8 cellular contexts compared by ENCODE assay signal in genomic region chr6:31666337-31666960, GRCh38. TPM values are rescaled to one million over a fixed set of nuclear protein-coding genes. Genes with fewer than 3 reads are reported as not detected.
A peak's percentile ranks its signal among the peaks of the same experiment; 100 is the strongest.
DNase-seq lines count a peak whose midpoint lies in the region; ATAC-seq and TF ChIP-seq lines count a peak whose summit lies in the region.

No MANE protein-coding gene starts in this region.

- H3K9me3 Mint-ChIP-seq in T-helper 1 cell treated with Interleukin-12 subunit alpha and Interleukin-12 subunit beta and Interleukin-4 antibody, amounts not matched to agents 30 μg/mL and 1 μg/mL, for 36 hours = no peaks in the 10 kb centered on the region
- H3K9me3 Mint-ChIP-seq in activated naive CD4-positive, alpha-beta T cell treated with anti-CD3 and anti-CD28 coated beads, Interleukin-2, amount 50 U/mL, for 72 hours = no peaks in the 10 kb centered on the region

- no peak for TF ChIP-seq EP300 in suprapubic skin (IDR thresholded peaks at IDR 0.05)

- peaks cover 51% of the 10 kb centered on the region for H3K4me1 ChIP-seq in suprapubic skin

- H3K36me3 ChIP-seq in suprapubic skin = peaks cover 50% of the 10 kb centered on the region

- TF ChIP-seq POLR2A in suprapubic skin (IDR thresholded peaks at IDR 0.05) = no peak

- no peaks in the 10 kb centered on the region for H3K27me3 Mint-ChIP-seq in T-helper 1 cell treated with Interleukin-12 subunit alpha and Interleukin-12 subunit beta and Interleukin-4 antibody, amounts not matched to agents 30 μg/mL and 1 μg/mL, for 36 hours (ENCODE audit: low read depth)

- peak overlapping the region; percentile 98 for H3K27ac ChIP-seq in suprapubic skin

- TF ChIP-seq CTCF in suprapubic skin (IDR thresholded peaks at IDR 0.05) = no peak

- peak overlapping the region; percentile 84 for H3K4me3 ChIP-seq in suprapubic skin

- H3K9me3 ChIP-seq in suprapubic skin = no peaks in the 10 kb centered on the region

- H3K27me3 ChIP-seq in suprapubic skin = no peaks in the 10 kb centered on the region

- peak overlapping the region; percentile 95 for H3K27ac Mint-ChIP-seq in T-helper 1 cell treated with Interleukin-12 subunit alpha and Interleukin-12 subunit beta and Interleukin-4 antibody, amounts not matched to agents 30 μg/mL and 1 μg/mL, for 36 hours
- peak overlapping the region; percentile 94 to 99 for H3K27ac Mint-ChIP-seq in activated naive CD4-positive, alpha-beta T cell treated with anti-CD3 and anti-CD28 coated beads, Interleukin-2, amount 50 U/mL, for 72 hours

- no peak for DNase-seq in T-helper 1 cell
- DNase-seq in activated naive CD4-positive, alpha-beta T cell treated with anti-CD3 and anti-CD28 coated beads, Interleukin-2, amount 50 U/mL, for 72 hours (ENCODE audit: low spot score in 2 of 2) = no peak
- peak; percentile 51 for DNase-seq in iris pigment epithelial cell (ENCODE audit: low read depth)
- DNase-seq in suprapubic skin (ENCODE audit: low spot score in 2 of 2) = no peak
- DNase-seq in amniotic stem cell (lab: John Stamatoyannopoulos, UW) = no peak
- DNase-seq in anterior cingulate cortex (lab: John Stamatoyannopoulos, UW) = no peak

- H3K4me3 Mint-ChIP-seq in T-helper 1 cell treated with Interleukin-12 subunit alpha and Interleukin-12 subunit beta and Interleukin-4 antibody, amounts not matched to agents 30 μg/mL and 1 μg/mL, for 36 hours = peak overlapping the region; percentile 95

- ATAC-seq in activated naive CD4-positive, alpha-beta T cell treated with anti-CD3 and anti-CD28 coated beads, Interleukin-2, amount 50 U/mL, for 72 hours = no peak
- no peak for ATAC-seq in HG02610 (IDR thresholded peaks at IDR 0.05; ENCODE audit: unreplicated experiment)

- H3K36me3 Mint-ChIP-seq in T-helper 1 cell treated with Interleukin-12 subunit alpha and Interleukin-12 subunit beta and Interleukin-4 antibody, amounts not matched to agents 30 μg/mL and 1 μg/mL, for 36 hours (ENCODE audit: low read depth) = peaks cover 75% of the 10 kb centered on the region
- peaks cover 50 to 52% of the 10 kb centered on the region in 2 donors for H3K36me3 Mint-ChIP-seq in activated naive CD4-positive, alpha-beta T cell treated with anti-CD3 and anti-CD28 coated beads, Interleukin-2, amount 50 U/mL, for 72 hours

- peaks cover 45% of the 10 kb centered on the region for H3K4me1 Mint-ChIP-seq in T-helper 1 cell treated with Interleukin-12 subunit alpha and Interleukin-12 subunit beta and Interleukin-4 antibody, amounts not matched to agents 30 μg/mL and 1 μg/mL, for 36 hours (ENCODE audit: low read depth)

- WGBS in suprapubic skin = 2% methylated on average over 15 of the region's 15 CpGs

RNA-seq across cellular contexts. Expression of gene CSNK2B, which starts 0.6 kb away (rescaled TPM):
- 100 to 1,000 TPM; 242 to 251 TPM for total RNA-seq in activated naive CD4-positive, alpha-beta T cell treated with anti-CD3 and anti-CD28 coated beads, Interleukin-2, amount 50 U/mL, for 72 hours
- 100 to 1,000 TPM; 381 to 429 (median 403) TPM for total RNA-seq in suprapubic skin

RNA-seq across cellular contexts. Expression of gene GPANK1, which starts 1.7 kb away (rescaled TPM):
- 10 to 100 TPM; 36.2 to 39.0 TPM for total RNA-seq in activated naive CD4-positive, alpha-beta T cell treated with anti-CD3 and anti-CD28 coated beads, Interleukin-2, amount 50 U/mL, for 72 hours
- total RNA-seq in suprapubic skin = 10 to 100 TPM; 15.0 to 22.6 (median 20.1) TPM

RNA-seq across cellular contexts. Expression of gene LY6G5B, which starts 3.3 kb away (rescaled TPM):
- total RNA-seq in activated naive CD4-positive, alpha-beta T cell treated with anti-CD3 and anti-CD28 coated beads, Interleukin-2, amount 50 U/mL, for 72 hours = 10 to 100 TPM; 23.4 to 26.5 TPM
- total RNA-seq in suprapubic skin = 10 to 100 TPM; 11.4 to 63.7 (median 13.9) TPM

RNA-seq across cellular contexts. Expression of gene C6orf47, which starts 5.9 kb away (rescaled TPM):
- 10 to 100 TPM; 15.0 to 16.4 TPM for total RNA-seq in activated naive CD4-positive, alpha-beta T cell treated with anti-CD3 and anti-CD28 coated beads, Interleukin-2, amount 50 U/mL, for 72 hours
- total RNA-seq in suprapubic skin = 10 to 100 TPM; 31.6 to 41.0 (median 38.1) TPM

RNA-seq across cellular contexts. Expression of gene APOM, which starts 10.8 kb away (rescaled TPM):
- total RNA-seq in activated naive CD4-positive, alpha-beta T cell treated with anti-CD3 and anti-CD28 coated beads, Interleukin-2, amount 50 U/mL, for 72 hours = 1 to 10 TPM; 2.6 to 2.7 TPM
- 1 to 10 TPM; 2.8 to 8.3 (median 6.1) TPM for total RNA-seq in suprapubic skin
